In the genomic region with DNA sequence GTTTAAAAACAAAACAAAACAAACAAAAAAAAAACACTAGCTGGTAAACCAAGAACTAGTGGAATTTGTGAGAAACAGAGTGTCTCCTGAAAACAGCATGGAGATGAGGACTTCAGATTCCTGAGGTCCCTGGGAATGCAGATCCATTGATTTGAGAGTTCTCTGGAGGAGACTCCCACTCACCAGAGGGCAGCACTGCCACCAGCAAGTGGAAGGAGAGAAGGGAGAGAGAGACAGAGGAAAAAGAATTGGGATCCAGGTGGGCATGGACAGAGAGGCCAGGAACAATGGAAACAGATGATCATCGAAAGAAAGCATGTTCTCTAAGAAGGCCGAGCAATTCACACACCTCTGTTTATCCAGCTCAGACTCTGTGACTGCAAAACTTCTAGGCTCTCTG, we compare ENCODE assay signal across 12 cellular contexts. TPM values are rescaled to one million over a fixed set of nuclear protein-coding genes. Genes with fewer than 3 reads are reported as not detected.
A peak's percentile ranks its signal among the peaks of the same experiment; 100 is the strongest.
DNase-seq lines count a peak whose midpoint lies in the region; FAIRE-seq and TF ChIP-seq lines count a peak whose summit lies in the region.
"Had no signal": no experiment of that assay in that cellular context is flagged by ENCODE, and none has a peak within 500 bp of the region (broad histone marks: within the 10 kb centered on the region; RNA-seq: fewer than 3 reads in every experiment).

No MANE protein-coding gene starts in this region.

- H3K4me3 ChIP-seq in bronchial epithelial cell (ENCODE audit: low read depth, low read length) = no peak overlapping the region
- H3K4me3 ChIP-seq: body of pancreas, lung had no signal

- no peak for FAIRE-seq in bronchial epithelial cell (lab: Jason Lieb, UNC)

- no peaks in the 10 kb centered on the region for H3K36me3 ChIP-seq in bronchial epithelial cell (ENCODE audit: control insufficient read depth, insufficient read depth, low read length)

- no peaks in the 10 kb centered on the region for H3K27me3 ChIP-seq in bronchial epithelial cell (ENCODE audit: control insufficient read depth, insufficient read depth, low read length)
- H3K27me3 ChIP-seq: body of pancreas had no signal

- peak; percentile 35 for TF ChIP-seq CTCF in bronchial epithelial cell (IDR thresholded peaks at IDR 0.05; ENCODE audit: insufficient read depth, low read length, severe bottlenecking)

- peak; percentile 35 for DNase-seq in COLO829 (ENCODE audit: low spot score)
- DNase-seq in HT-29 (ENCODE audit: low spot score) = peak; percentile 47
- DNase-seq in bronchial epithelial cell (ENCODE audit: low read depth) = peak; percentile 36
- peak; percentile 21 for DNase-seq in medulla oblongata (ENCODE audit: extremely low spot score)
- no peak for DNase-seq in SIG-M5 treated with dmso at 0.1 percent for 504 hours (lab: John Stamatoyannopoulos, UW; ENCODE audit: unreplicated experiment)
- DNase-seq in T-helper 9 cell = no peak
- no peak for DNase-seq in superior temporal gyrus (ENCODE audit: extremely low spot score)
- no peak for DNase-seq in NCI-H1417 treated with DMSO at 0.1 percent for 48 hours (lab: John Stamatoyannopoulos, UW)
- DNase-seq: NCI-H2107; stimulated activated CD4-positive, alpha-beta T cell treated with anti-CD3 and anti-CD28 coated beads, Interleukin-4, amount 100 ng/mL, for 4 hours had no signal

RNA-seq across cellular contexts. Expression of a gene that starts 31.8 kb away (rescaled TPM):
- total RNA-seq in HT-29 (2014; rRNA removed; shearing (Covaris generic)) = 3.8 and 4.3 TPM in 2 replicates
- 45.4 and 62.7 TPM in 2 replicates for total RNA-seq in bronchial epithelial cell

Comparison
In these comparisons a context has a peak if more than half of its experiments do, and no peak if none do; other contexts are left out.
1. DNase-seq: peak in COLO829 (single experiment), HT-29 (single experiment), bronchial epithelial cell (single experiment) and medulla oblongata (single experiment); none in SIG-M5 treated with dmso at 0.1 percent for 504 hours (single experiment), T-helper 9 cell (single experiment), superior temporal gyrus (single experiment) and NCI-H1417 treated with DMSO at 0.1 percent for 48 hours (single experiment).